Comparison of ENCODE assay signal across 14 cellular contexts in genomic region chr11:9396752-9397151, GRCh38. TPM values are rescaled to one million over a fixed set of nuclear protein-coding genes. Genes with fewer than 3 reads are reported as not detected.
A peak's percentile ranks its signal among the peaks of the same experiment; 100 is the strongest.
DNase-seq lines count a peak whose midpoint lies in the region; ATAC-seq and TF ChIP-seq lines count a peak whose summit lies in the region.
"Had no signal": no experiment of that assay in that cellular context is flagged by ENCODE, and none has a peak within 500 bp of the region (broad histone marks: within the 10 kb centered on the region; RNA-seq: fewer than 3 reads in every experiment).

No MANE protein-coding gene starts in this region.

- no peak overlapping the region for H4K91ac ChIP-seq in H9 (ENCODE audit: insufficient read length, low read depth, low read length)

- H2BK120ac ChIP-seq in H9 (ENCODE audit: low read depth, low read length, poor library complexity, severe bottlenecking): no peak overlapping the region

- H3K4ac ChIP-seq in H9 (ENCODE audit: low read depth, low read length): no peak overlapping the region

- peaks cover 74% of the 10 kb centered on the region for H3K79me2 ChIP-seq in H9 (ENCODE audit: insufficient read depth, low read length)

- H2AFZ ChIP-seq in H9 (ENCODE audit: low read length): no peak overlapping the region
- H2AFZ ChIP-seq: PC-9 had no signal

- peak overlapping the region; percentile 43 for H3K27ac Mint-ChIP-seq in dendritic cell treated with granulocyte-macrophage colony-stimulating factor and Interleukin-4, amounts not matched to agents 40 ng/mL and 50 ng/mL, for 4 days
- H3K27ac Mint-ChIP-seq in H9: peak overlapping the region in 1 of 3 experiments; percentile 79; a peak in 2 of 7 replicates
- H3K27ac Mint-ChIP-seq: CD4-positive, alpha-beta T cell had no signal

- H3K4me1 Mint-ChIP-seq in dendritic cell treated with granulocyte-macrophage colony-stimulating factor and Interleukin-4, amounts not matched to agents 40 ng/mL and 50 ng/mL, for 4 days (ENCODE audit: low read depth): peaks cover 36% of the 10 kb centered on the region
- peaks cover 26 to 28% of the 10 kb centered on the region in 2 experiments for H3K4me1 Mint-ChIP-seq in H9

- H2BK5ac ChIP-seq in H9 (ENCODE audit: insufficient read length, low read length): no peak overlapping the region

- H3K23me2 ChIP-seq in H9 (ENCODE audit: insufficient read length, low read depth, low read length, poor library complexity, severe bottlenecking): no peaks in the 10 kb centered on the region

- H3K79me1 ChIP-seq in H9 (ENCODE audit: insufficient read depth, low read depth, low read length, poor library complexity, severe bottlenecking): peaks cover 5% of the 10 kb centered on the region

- no peak overlapping the region for H3T11ph ChIP-seq in H9 (ENCODE audit: low read length)

- H3K27me3 Mint-ChIP-seq in dendritic cell treated with granulocyte-macrophage colony-stimulating factor and Interleukin-4, amounts not matched to agents 40 ng/mL and 50 ng/mL, for 4 days: no peaks in the 10 kb centered on the region
- H3K27me3 Mint-ChIP-seq in H9 (ENCODE audit: low read depth): no peaks in the 10 kb centered on the region
- H3K27me3 Mint-ChIP-seq: CD4-positive, alpha-beta T cell had no signal

- H3K4me3 Mint-ChIP-seq in dendritic cell treated with granulocyte-macrophage colony-stimulating factor and Interleukin-4, amounts not matched to agents 40 ng/mL and 50 ng/mL, for 4 days: no peak overlapping the region
- no peak overlapping the region; a peak in 1 of 5 replicates for H3K4me3 Mint-ChIP-seq in H9

- H3K18ac ChIP-seq in H9 (ENCODE audit: insufficient read length, low read depth, low read length): no peak overlapping the region

- no peaks in the 10 kb centered on the region; the same call in 1 of the 2 replicates for H3K4me1 ChIP-seq in H9 (ENCODE audit: insufficient read depth, low read length)

- no peak overlapping the region for H3K4me2 ChIP-seq in H9 (ENCODE audit: insufficient read depth, insufficient read length, low read length)
- H3K4me2 ChIP-seq: PC-9 had no signal

- H3K9ac ChIP-seq in H9 (ENCODE audit: extremely low read depth, insufficient read length, low read length): no peak overlapping the region

- peaks cover 40% of the 10 kb centered on the region for H3K36me3 Mint-ChIP-seq in dendritic cell treated with granulocyte-macrophage colony-stimulating factor and Interleukin-4, amounts not matched to agents 40 ng/mL and 50 ng/mL, for 4 days (ENCODE audit: low read depth)
- peaks cover 9 to 28% (median 27%) of the 10 kb centered on the region in 3 experiments; a peak in 6 of 7 replicates for H3K36me3 Mint-ChIP-seq in H9 (ENCODE audit: insufficient read depth in 1 of 3, low read depth in 3 of 3)

- no peak overlapping the region for H3K23ac ChIP-seq in H9 (ENCODE audit: insufficient read length, low read depth, low read length)

- H3K56ac ChIP-seq in H9 (ENCODE audit: insufficient read length, low read depth, low read length): no peak overlapping the region

- H4K5ac ChIP-seq in H9 (ENCODE audit: insufficient read length, low read depth, low read length): no peak overlapping the region

- no peak overlapping the region for H2BK12ac ChIP-seq in H9 (ENCODE audit: insufficient read length, low read depth, low read length)

- H4K20me1 ChIP-seq in H9 (ENCODE audit: control insufficient read depth, insufficient read depth, insufficient read length): no peaks in the 10 kb centered on the region

- no peak overlapping the region for H2AK5ac ChIP-seq in H9 (ENCODE audit: insufficient read length, low read length)

- DNase-seq in GM12865 (ENCODE audit: low read depth): peak; percentile 80
- no peak for DNase-seq in RKO (ENCODE audit: low spot score)
- DNase-seq in H9: no peak
- DNase-seq: activated naive CD4-positive, alpha-beta T cell; CD4-positive, alpha-beta T cell; hippocampal formation; NCI-H146; right lobe of liver had no signal

- H2BK15ac ChIP-seq in H9 (ENCODE audit: low read depth, low read length): no peak overlapping the region

- no peak overlapping the region for H2BK20ac ChIP-seq in H9 (ENCODE audit: low read depth, low read length, poor library complexity, severe bottlenecking)

- no peaks in the 10 kb centered on the region for H3K27me3 ChIP-seq in H9 (ENCODE audit: insufficient read depth, low read length)
- H3K27me3 ChIP-seq: right lobe of liver had no signal

- no peak overlapping the region for H3K14ac ChIP-seq in H9 (ENCODE audit: insufficient read depth, low read length)

- peak overlapping the region; percentile 24 for H3K4me3 ChIP-seq in GM12865 (ENCODE audit: low read depth, low read length)
- H3K4me3 ChIP-seq: PC-9, right lobe of liver had no signal

- H4K8ac ChIP-seq in H9 (replicated peaks; ENCODE audit: insufficient read length, low read depth, low read length): no peak overlapping the region

- intact Hi-C loops in dendritic cell treated with granulocyte-macrophage colony-stimulating factor and Interleukin-4, amounts not matched to agents 40 ng/mL and 50 ng/mL, for 4 days (cut with micrococcal nuclease): no loop called here

- no CpG with 5 or more reads among the region's 3 CpGs for WGBS in H9 (ENCODE audit: extremely low coverage, insufficient read length, low lambda C conversion rate)

- TF ChIP-seq CTCF in GM12865 (IDR thresholded peaks at IDR 0.05; ENCODE audit: insufficient read depth, low read depth, low read length, missing control alignments) (no peak), H9 (conservative IDR thresholded peaks at IDR 0.05) (no peak)

- no peak overlapping the region for H3K27ac ChIP-seq in H9 (ENCODE audit: insufficient read length, low read depth, low read length)
- H3K27ac ChIP-seq: right lobe of liver had no signal

- no peaks in the 10 kb centered on the region for H3K9me3 Mint-ChIP-seq in dendritic cell treated with granulocyte-macrophage colony-stimulating factor and Interleukin-4, amounts not matched to agents 40 ng/mL and 50 ng/mL, for 4 days
- H3K9me3 Mint-ChIP-seq in H9: no peaks in the 10 kb centered on the region
- H3K9me3 Mint-ChIP-seq: CD4-positive, alpha-beta T cell had no signal

- ATAC-seq in GM19452 (IDR thresholded peaks at IDR 0.05; ENCODE audit: unreplicated experiment): peak; percentile 64
- ATAC-seq in HG03354 (IDR thresholded peaks at IDR 0.05; ENCODE audit: poor library complexity, severe bottlenecking, unreplicated experiment): peak; percentile 64
- ATAC-seq in HG03045 (IDR thresholded peaks at IDR 0.05; ENCODE audit: unreplicated experiment): no peak
- no peak for ATAC-seq in HG03175 (IDR thresholded peaks at IDR 0.05; ENCODE audit: unreplicated experiment)
- ATAC-seq: right lobe of liver had no signal

- no peaks in the 10 kb centered on the region for H3K9me3 ChIP-seq in H9 (ENCODE audit: control insufficient read depth, low read depth, low read length)
- H3K9me3 ChIP-seq: right lobe of liver had no signal

RNA-seq across cellular contexts. Expression of gene IPO7, which starts 12.3 kb away (rescaled TPM):
- 192 and 205 TPM in 2 replicates for total RNA-seq in H9 (2021)

Comparison
In these comparisons a context has a peak if more than half of its experiments do, and no peak if none do; other contexts are left out.
1. ATAC-seq: peak in GM19452 (single experiment) and HG03354 (single experiment); none in HG03045 (single experiment) and HG03175 (single experiment).